ENCODE assay signal across 1 cellular context in genomic region chr10:75235375-75236177, GRCh38.
TF ChIP-seq lines count a peak whose summit lies in the region.

COMTD1 (minus strand) TSS chr10:75235957; CDS start chr10:75235928, 29 bp downstream.

TF ChIP-seq in K562, 482 proteins besides CTCF, POLR2A, EP300 and RAD21 (continued from another document):
- TF ChIP-seq ZNF584 (CRISPR knock-in tag; IDR thresholded peaks at IDR 0.05; ENCODE audit: low read depth), result no peak
- no peak for TF ChIP-seq HOXB6 (CRISPR knock-in tag; IDR thresholded peaks at IDR 0.05; ENCODE audit: borderline replicate concordance)
- no peak for TF ChIP-seq ZNF780A (CRISPR knock-in tag; IDR thresholded peaks at IDR 0.05)
- TF ChIP-seq MCM2 (IDR thresholded peaks at IDR 0.05; ENCODE audit: low read depth), result no peak
- TF ChIP-seq NFE2L1 (tag; IDR thresholded peaks at IDR 0.05; ENCODE audit: borderline replicate concordance, low read depth), result no peak
- TF ChIP-seq CREB3 (tag; conservative IDR thresholded peaks at IDR 0.05; ENCODE audit: low read depth), result no peak
- TF ChIP-seq GTF2B (IDR thresholded peaks at IDR 0.05; ENCODE audit: extremely low read depth, insufficient read length), result no peak
TF ChIP-seq in K562: peak in this region for 160.
